In genomic region chr7:2157473-2158279, GRCh38 we compare ENCODE assay signal across 8 cellular contexts.
DNase-seq lines count a peak whose midpoint lies in the region; ATAC-seq and TF ChIP-seq lines count a peak whose summit lies in the region.

No MANE protein-coding gene starts in this region.

- peaks cover 17% of the 10 kb centered on the region for H3K4me1 ChIP-seq in osteoblast (ENCODE audit: insufficient read depth, low read length)

- no peaks in the 10 kb centered on the region for H3K27me3 ChIP-seq in osteoblast (ENCODE audit: insufficient read depth, low read length)

- TF ChIP-seq CTCF in osteoblast (IDR thresholded peaks at IDR 0.05; ENCODE audit: extremely low read depth, low read depth, low read length) (no peak), lower leg skin (IDR thresholded peaks at IDR 0.05) (no peak)

- intact Hi-C loops in lower leg skin (cut with DNase I; ENCODE audit: low total_unique reads) = no loop called here

- ATAC-seq in esophagus mucosa = peak; percentile 52
- ATAC-seq in GM21390 (IDR thresholded peaks at IDR 0.05; ENCODE audit: unreplicated experiment) = no peak

- DNase-seq in G401 (ENCODE audit: low spot score) = peak; percentile 56
- peak; percentile 100 for DNase-seq in NCI-H510A treated with DMSO at 0.1 percent for 48 hours (lab: John Stamatoyannopoulos, UW)
- DNase-seq in osteoblast (ENCODE audit: insufficient read length, low spot score, missing footprints) = peak; percentile 99
- no peak for DNase-seq in lower leg skin (ENCODE audit: low spot score in 2 of 2)
- no peak for DNase-seq in activated naive CD4-positive, alpha-beta T cell treated with anti-CD3 and anti-CD28 coated beads, Interleukin-2, amount 50 U/mL, for 16 hours
- DNase-seq in SW480 (ENCODE audit: low spot score) = no peak

- 68 to 79% methylated on average over 19 of the region's 19 CpGs for WGBS in lower leg skin, 2 donors

- H3K4me3 ChIP-seq in osteoblast (ENCODE audit: insufficient read depth, low read length) = peak overlapping the region; percentile 8
- H3K4me3 ChIP-seq in lower leg skin (ENCODE audit: low read depth, poor library complexity, severe bottlenecking) = no peak overlapping the region

- peak overlapping the region; percentile 54 for H3K27ac ChIP-seq in osteoblast (ENCODE audit: low read depth, low read length)

- TF ChIP-seq POLR2A in lower leg skin (IDR thresholded peaks at IDR 0.05) = no peak

- peaks cover 46% of the 10 kb centered on the region for H4K20me1 ChIP-seq in osteoblast (ENCODE audit: insufficient read depth, low read length)

- no peaks in the 10 kb centered on the region for H3K36me3 ChIP-seq in osteoblast (ENCODE audit: insufficient read depth, low read length)

- H2AFZ ChIP-seq in osteoblast (ENCODE audit: low read length) = peak overlapping the region; percentile 12

- H3K9me3 ChIP-seq in osteoblast (ENCODE audit: low read depth, low read length) = no peaks in the 10 kb centered on the region

- H3K4me2 ChIP-seq in osteoblast (ENCODE audit: insufficient read depth, low read length) = peak overlapping the region; percentile 22

- in situ Hi-C loops in G401 (cut with HindIII; ENCODE audit: low sequenced_read_pairs) = no loop called here

- peaks cover 3% of the 10 kb centered on the region for H3K79me2 ChIP-seq in osteoblast (ENCODE audit: insufficient read depth, low read length)

Comparison
In these comparisons a context has a peak if more than half of its experiments do, and no peak if none do; other contexts are left out.
1. DNase-seq: peak in G401 (single experiment), NCI-H510A treated with DMSO at 0.1 percent for 48 hours (single experiment) and osteoblast (single experiment); none in lower leg skin (0 of 2), activated naive CD4-positive, alpha-beta T cell treated with anti-CD3 and anti-CD28 coated beads, Interleukin-2, amount 50 U/mL, for 16 hours (single experiment) and SW480 (single experiment).